Comparison of ENCODE assay signal across 9 cellular contexts in the genomic region with DNA sequence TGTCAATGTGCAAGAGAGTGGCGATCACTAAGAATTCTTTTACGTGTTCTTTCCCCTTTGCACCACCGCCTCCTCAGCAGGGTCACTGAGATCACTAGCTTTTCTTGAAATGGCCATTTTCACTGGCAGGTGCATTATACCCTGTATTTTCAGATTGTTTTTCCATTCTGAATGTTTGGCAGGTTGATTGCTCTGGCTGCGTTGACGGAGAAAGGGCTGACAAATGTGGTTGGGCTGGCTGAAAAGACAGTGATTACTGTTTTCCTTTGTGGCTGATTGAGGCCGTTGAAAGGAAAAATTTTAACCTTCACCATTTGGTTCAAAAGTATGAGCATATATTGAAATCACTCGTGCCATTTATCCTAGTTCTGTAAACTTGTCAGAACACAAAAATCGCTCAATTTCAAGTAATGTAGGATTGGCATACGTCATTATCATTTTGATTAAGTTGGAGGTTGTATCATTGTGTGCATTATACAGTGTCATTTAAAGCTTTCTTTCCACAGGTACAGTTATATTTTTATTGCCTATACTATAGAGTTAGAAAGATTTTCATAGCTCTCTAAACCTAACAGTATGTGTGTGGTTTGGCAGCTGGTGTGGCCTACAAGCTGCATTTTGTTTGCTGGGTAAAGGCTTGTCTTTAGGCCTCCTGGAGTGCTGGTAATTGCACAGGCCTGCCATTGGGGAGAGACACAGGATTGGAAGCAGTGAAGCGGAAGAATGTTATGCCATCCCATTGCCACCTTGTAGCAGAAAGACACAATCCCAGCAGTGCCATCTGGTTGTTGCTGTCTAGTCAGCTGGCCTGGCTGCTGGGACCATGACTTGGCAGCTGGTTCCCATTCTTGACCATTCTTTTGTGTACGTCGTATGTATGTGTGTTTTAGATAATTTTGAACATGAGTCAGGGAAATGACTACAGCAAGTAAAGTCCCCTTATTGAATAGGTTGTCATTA. TPM values are rescaled to one million over a fixed set of nuclear protein-coding genes. Genes with fewer than 3 reads are reported as not detected.
A peak's percentile ranks its signal among the peaks of the same experiment; 100 is the strongest.
DNase-seq lines count a peak whose midpoint lies in the region; ATAC-seq and TF ChIP-seq lines count a peak whose summit lies in the region.
"Had no signal": no experiment of that assay in that cellular context is flagged by ENCODE, and none has a peak within 500 bp of the region (broad histone marks: within the 10 kb centered on the region; RNA-seq: fewer than 3 reads in every experiment).

No MANE protein-coding gene starts in this region.

- H3K9me3 Mint-ChIP-seq in dendritic cell treated with granulocyte-macrophage colony-stimulating factor and Interleukin-4, amounts not matched to agents 40 ng/mL and 50 ng/mL, for 4 days = no peaks in the 10 kb centered on the region
- H3K9me3 Mint-ChIP-seq in natural killer cell = no peaks in the 10 kb centered on the region

- H3K4me3 ChIP-seq in neuronal stem cell (ENCODE audit: low read length in 2 of 2) (no peak overlapping the region), heart right ventricle (no peak overlapping the region)

- H3K9me3 ChIP-seq in neuronal stem cell (replicated peaks in 1 of 2; ENCODE audit: control insufficient read depth in 2 of 2, insufficient read depth in 1 of 2, low read depth in 1 of 2, low read length in 2 of 2) (no peaks in the 10 kb centered on the region), heart right ventricle (no peaks in the 10 kb centered on the region)

- H3K79me1 ChIP-seq in neuronal stem cell (ENCODE audit: low read depth, low read length) = no peaks in the 10 kb centered on the region

- intact Hi-C loops in dendritic cell treated with granulocyte-macrophage colony-stimulating factor and Interleukin-4, amounts not matched to agents 40 ng/mL and 50 ng/mL, for 4 days (cut with micrococcal nuclease) = no loop called here
- intact Hi-C loops in heart right ventricle (cut with DNase I) (no loop called here), natural killer cell (cut with micrococcal nuclease) (no loop called here)

- H2BK15ac ChIP-seq in neuronal stem cell (ENCODE audit: low read length) = no peak overlapping the region

- POLR2A ChIA-PET in HEK293T (lab: Yijun Ruan, JAX) = no interaction called here

- ATAC-seq in HG03045 (IDR thresholded peaks at IDR 0.05; ENCODE audit: unreplicated experiment) (no peak), heart right ventricle (no peak), natural killer cell (no peak)

- no peak overlapping the region for H2AFZ ChIP-seq in neuronal stem cell (ENCODE audit: low read length)

- peak; percentile 16 for DNase-seq in HEK293T (ENCODE audit: extremely low spot score)
- DNase-seq in NCI-H345 treated with DMSO at 0.1 percent for 48 hours (lab: John Stamatoyannopoulos, UW; ENCODE audit: unreplicated experiment) = peak; percentile 93
- peak; percentile 26 for DNase-seq in neuronal stem cell (ENCODE audit: low spot score)
- no peak for DNase-seq in heart right ventricle
- DNase-seq in natural killer cell = no peak
- DNase-seq in LoVo (ENCODE audit: low spot score) = no peak
- DNase-seq: Right ventricle myocardium superior had no signal

- H4K8ac ChIP-seq in neuronal stem cell (ENCODE audit: low read depth, low read length) = no peak overlapping the region

- H3K4me3 Mint-ChIP-seq in dendritic cell treated with granulocyte-macrophage colony-stimulating factor and Interleukin-4, amounts not matched to agents 40 ng/mL and 50 ng/mL, for 4 days = no peak overlapping the region
- H3K4me3 Mint-ChIP-seq in natural killer cell = no peak overlapping the region

- CTCF ChIA-PET in HEK293T (lab: Yijun Ruan, JAX) = interaction anchor here (0.6 kb wide), 1 partner anchor 116 kb away, joined by 4 read pairs; no protein-coding TSS in a partner anchor

- no peaks in the 10 kb centered on the region for H3K27me3 ChIP-seq in neuronal stem cell (ENCODE audit: control insufficient read depth in 3 of 3, insufficient read depth in 3 of 3, low read depth in 1 of 3, low read length in 3 of 3)
- H3K27me3 ChIP-seq in heart right ventricle = no peaks in the 10 kb centered on the region

- no peak overlapping the region for H3K23ac ChIP-seq in neuronal stem cell (ENCODE audit: low read depth, low read length, poor library complexity)

- peak overlapping the region; percentile 52 for H3K27ac Mint-ChIP-seq in dendritic cell treated with granulocyte-macrophage colony-stimulating factor and Interleukin-4, amounts not matched to agents 40 ng/mL and 50 ng/mL, for 4 days
- H3K27ac Mint-ChIP-seq in natural killer cell = no peak overlapping the region

- no peak for TF ChIP-seq CTCF in heart right ventricle (IDR thresholded peaks at IDR 0.05)
- TF ChIP-seq CTCF in natural killer cell (IDR thresholded peaks at IDR 0.05) = no peak

- no peaks in the 10 kb centered on the region for H3K27me3 Mint-ChIP-seq in dendritic cell treated with granulocyte-macrophage colony-stimulating factor and Interleukin-4, amounts not matched to agents 40 ng/mL and 50 ng/mL, for 4 days
- no peaks in the 10 kb centered on the region for H3K27me3 Mint-ChIP-seq in natural killer cell (ENCODE audit: low read depth in 2 of 2)

- no peak overlapping the region for H3K4ac ChIP-seq in neuronal stem cell (ENCODE audit: low read length)

- no peak overlapping the region for H2BK120ac ChIP-seq in neuronal stem cell (ENCODE audit: low read depth, low read length)

- peak overlapping the region; percentile 11 for H3K4me2 ChIP-seq in neuronal stem cell (ENCODE audit: insufficient read depth, low read length, poor library complexity, severe bottlenecking)

- H3K36me3 Mint-ChIP-seq in dendritic cell treated with granulocyte-macrophage colony-stimulating factor and Interleukin-4, amounts not matched to agents 40 ng/mL and 50 ng/mL, for 4 days (ENCODE audit: low read depth) = peaks cover 70% of the 10 kb centered on the region
- peaks cover 21% of the 10 kb centered on the region for H3K36me3 Mint-ChIP-seq in natural killer cell

- H3K9ac ChIP-seq in neuronal stem cell (ENCODE audit: low read depth, low read length, poor library complexity) = no peak overlapping the region

- H3K4me1 ChIP-seq in neuronal stem cell (ENCODE audit: control insufficient read depth in 2 of 2, insufficient read depth in 1 of 2, low read depth in 1 of 2, low read length in 2 of 2) (peaks cover 0 to 8% of the 10 kb centered on the region in 2 donors), heart right ventricle (no peaks in the 10 kb centered on the region)

- H3K14ac ChIP-seq in neuronal stem cell (ENCODE audit: low read length) = peak overlapping the region; percentile 8

- H3K4me1 Mint-ChIP-seq in dendritic cell treated with granulocyte-macrophage colony-stimulating factor and Interleukin-4, amounts not matched to agents 40 ng/mL and 50 ng/mL, for 4 days (ENCODE audit: low read depth) = no peaks in the 10 kb centered on the region
- no peaks in the 10 kb centered on the region for H3K4me1 Mint-ChIP-seq in natural killer cell

- no peak overlapping the region for H2AK5ac ChIP-seq in neuronal stem cell (ENCODE audit: low read depth, low read length)

- no peak overlapping the region for H4K91ac ChIP-seq in neuronal stem cell (ENCODE audit: low read depth, low read length, poor library complexity)

- H3K36me3 ChIP-seq in neuronal stem cell (replicated peaks in 1 of 2; ENCODE audit: control insufficient read depth in 2 of 2, insufficient read depth in 2 of 2, low read length in 2 of 2) (peaks cover 0 to 92% of the 10 kb centered on the region in 2 donors), heart right ventricle (peaks cover 0 to 95% (median 28%) of the 10 kb centered on the region in 9 donors)

- no peak overlapping the region for H2BK12ac ChIP-seq in neuronal stem cell (ENCODE audit: low read length)

- H3K27ac ChIP-seq in neuronal stem cell (replicated peaks; ENCODE audit: low read length) (no peak overlapping the region), heart right ventricle (no peak overlapping the region)

- no CpG with 5 or more reads among the region's 12 CpGs for WGBS in neuronal stem cell (ENCODE audit: extremely low coverage in 2 of 2, insufficient read length in 2 of 2, insufficient replicate concordance in 1 of 2), 2 donors
- 89 to 90% methylated on average over 12 of the region's 12 CpGs for WGBS in heart right ventricle, 2 donors

- H3K18ac ChIP-seq in neuronal stem cell (ENCODE audit: low read length) = no peak overlapping the region

- no peak overlapping the region for H2BK5ac ChIP-seq in neuronal stem cell (ENCODE audit: low read length)

TF ChIP-seq in HEK293T, 16 proteins besides CTCF, POLR2A, EP300 and RAD21:
- TF ChIP-seq ZNF384 (IDR thresholded peaks at IDR 0.05) (no peak), FOXM1 (IDR thresholded peaks at IDR 0.05; ENCODE audit: borderline replicate concordance) (no peak), HDGF (IDR thresholded peaks at IDR 0.05; ENCODE audit: borderline replicate concordance) (no peak), FOXA1 (IDR thresholded peaks at IDR 0.05) (no peak), PKNOX1 (IDR thresholded peaks at IDR 0.05) (peak; percentile 27)
TF ChIP-seq in HEK293T: peak in this region for 1.

RNA-seq across cellular contexts. Expression of gene DYNC1I2, which starts 36.7 kb away (rescaled TPM):
- polyA plus RNA-seq in neuronal stem cell (2013, experiment 1 of 2) = 178 TPM
- polyA plus RNA-seq in neuronal stem cell (2013, experiment 2 of 2) = 186 TPM
- total RNA-seq in heart right ventricle = 10 to 100 TPM; 63.3 to 81.4 (median 72.5) TPM
- polyA plus RNA-seq in heart right ventricle = 10 to 100 TPM; 76.3 to 79.0 TPM
- 10 to 100 TPM; 26.7 to 36.4 (median 30.2) TPM for total RNA-seq in natural killer cell

Comparison
In these comparisons a context has a peak if more than half of its experiments do, and no peak if none do; other contexts are left out.
1. DNase-seq: peak in HEK293T (single experiment), NCI-H345 treated with DMSO at 0.1 percent for 48 hours (single experiment) and neuronal stem cell (single experiment); none in heart right ventricle (0 of 2), natural killer cell (single experiment) and LoVo (single experiment).